Comparison of ENCODE assay signal across 7 cellular contexts in the genomic region with DNA sequence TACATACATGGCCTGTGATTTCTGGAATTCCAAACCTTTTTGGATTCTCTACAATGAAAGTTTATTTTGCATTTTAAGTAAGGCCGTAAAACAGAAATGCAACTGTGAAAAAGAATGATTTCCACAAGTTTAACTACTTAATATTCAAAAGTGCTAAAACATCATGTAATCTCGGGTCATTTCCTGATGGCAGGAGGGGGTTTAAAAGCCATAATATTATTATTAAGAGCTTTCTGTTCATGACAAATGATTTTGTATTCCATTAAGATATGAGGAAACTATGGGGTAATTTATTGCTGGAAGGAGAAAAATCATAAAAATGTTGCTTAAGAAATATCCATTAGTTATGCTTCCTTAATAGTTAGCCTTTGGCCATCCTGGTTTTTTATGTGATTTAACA.
"Had no signal": no experiment of that assay in that cellular context is flagged by ENCODE, and none has a peak within 500 bp of the region (broad histone marks: within the 10 kb centered on the region; RNA-seq: fewer than 3 reads in every experiment).

No MANE protein-coding gene starts in this region.

- H3K27ac Mint-ChIP-seq: IgD-negative memory B cell had no signal

- H3K4me3 ChIP-seq: K562 had no signal

- H3K4me3 Mint-ChIP-seq: IgD-negative memory B cell had no signal

- H3K27ac ChIP-seq: HL-60 had no signal

- DNase-seq: IMR-90, KBM-7, KG1 had no signal

- H3K27me3 Mint-ChIP-seq: IgD-negative memory B cell had no signal

- ATAC-seq: HepG2, K562 had no signal
